In the genomic region with DNA sequence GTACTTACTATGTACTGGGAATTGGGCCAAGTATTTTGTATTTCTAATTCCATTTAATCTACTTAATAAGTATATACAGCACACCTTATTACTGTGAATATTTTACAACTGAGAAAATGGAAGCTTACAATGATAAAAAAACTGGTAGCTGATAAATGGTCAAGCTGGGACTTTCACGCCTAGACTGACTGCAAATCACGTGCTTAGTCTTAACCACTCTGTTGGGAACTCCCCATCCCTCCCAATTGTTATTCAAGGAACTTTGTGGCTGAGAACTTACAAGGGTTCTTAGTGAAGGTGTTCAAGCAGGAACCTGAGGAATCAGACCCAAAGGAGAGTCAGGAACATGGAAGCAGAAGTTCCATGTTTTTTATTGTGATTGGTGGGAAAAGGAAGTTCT, we compare ENCODE assay signal across 22 cellular contexts. TPM values are rescaled to one million over a fixed set of nuclear protein-coding genes. Genes with fewer than 3 reads are reported as not detected.
"Had no signal": no experiment of that assay in that cellular context is flagged by ENCODE, and none has a peak within 500 bp of the region (broad histone marks: within the 10 kb centered on the region; RNA-seq: fewer than 3 reads in every experiment).

No MANE protein-coding gene starts in this region.

- H3K4me3 Mint-ChIP-seq: activated CD4-positive, alpha-beta T cell treated with anti-CD3 and anti-CD28 coated beads, Interleukin-2, amount 10 ng/mL, durations not matched to agents 24 days and 14 days; activated naive CD4-positive, alpha-beta T cell treated with anti-CD3 and anti-CD28 coated beads, Interleukin-2, amount 50 U/mL, for 24 hours; nephron had no signal

- DNase-seq: activated CD4-positive, alpha-beta T cell treated with anti-CD3 and anti-CD28 coated beads, Interleukin-2, amount 10 ng/mL, durations not matched to agents 24 days and 14 days; activated effector memory CD4-positive, alpha-beta T cell treated with anti-CD3 and anti-CD28 coated beads, Interleukin-2, amount 50 U/mL, for 16 hours; amygdala; body of pancreas; central memory CD4-positive, alpha-beta T cell; effector CD4-positive, alpha-beta T cell; mucosa of descending colon; occipital lobe; right cardiac atrium; stimulated activated CD4-positive, alpha-beta T cell treated with anti-CD3 and anti-CD28 coated beads, Interleukin-4, amount 100 ng/mL, for 4 hours; stimulated activated CD8-positive, alpha-beta memory T cell treated with anti-CD3 and anti-CD28 coated beads, Interleukin-4, amount 100 ng/mL, for 48 hours; T-helper 2 cell had no signal

- H3K36me3 ChIP-seq: esophagus muscularis mucosa, thoracic aorta had no signal

- H3K27me3 Mint-ChIP-seq: activated CD4-positive, alpha-beta T cell treated with anti-CD3 and anti-CD28 coated beads, Interleukin-2, amount 10 ng/mL, durations not matched to agents 24 days and 14 days; activated naive CD4-positive, alpha-beta T cell treated with anti-CD3 and anti-CD28 coated beads, Interleukin-2, amount 50 U/mL, for 24 hours had no signal

- H3K4me1 Mint-ChIP-seq: nephron had no signal

- H3K27me3 ChIP-seq: body of pancreas, esophagus muscularis mucosa, hepatocyte had no signal

- ATAC-seq: body of pancreas, left lobe of liver, mucosa of descending colon, right cardiac atrium had no signal

- H3K4me3 ChIP-seq: body of pancreas, coronary artery, esophagus muscularis mucosa, hepatocyte, mucosa of descending colon, skin epidermis, thoracic aorta had no signal

- H3K9me3 Mint-ChIP-seq: activated CD4-positive, alpha-beta T cell treated with anti-CD3 and anti-CD28 coated beads, Interleukin-2, amount 10 ng/mL, durations not matched to agents 24 days and 14 days; activated naive CD4-positive, alpha-beta T cell treated with anti-CD3 and anti-CD28 coated beads, Interleukin-2, amount 50 U/mL, for 24 hours; nephron had no signal

- H3K9me3 ChIP-seq: body of pancreas, esophagus muscularis mucosa, mucosa of descending colon, thoracic aorta had no signal

- H3K4me1 ChIP-seq: esophagus muscularis mucosa had no signal

- H3K27ac Mint-ChIP-seq: activated CD4-positive, alpha-beta T cell treated with anti-CD3 and anti-CD28 coated beads, Interleukin-2, amount 10 ng/mL, durations not matched to agents 24 days and 14 days; activated naive CD4-positive, alpha-beta T cell treated with anti-CD3 and anti-CD28 coated beads, Interleukin-2, amount 50 U/mL, for 24 hours; nephron had no signal

- H3K27ac ChIP-seq: body of pancreas, coronary artery, esophagus muscularis mucosa, hepatocyte, skin epidermis, thoracic aorta had no signal

RNA-seq across cellular contexts. Expression of a gene that starts 26.9 kb away (rescaled TPM):
- total RNA-seq: glomerular endothelial cell had no signal
- polyA plus RNA-seq: keratinocyte had no signal

RNA-seq across cellular contexts. Expression of a gene that starts 29.4 kb away (rescaled TPM):
- total RNA-seq: glomerular endothelial cell, hepatocyte, occipital lobe had no signal
- polyA plus RNA-seq: hepatocyte, keratinocyte had no signal
